Comparison of ENCODE assay signal across 1 cellular context in the genomic region with DNA sequence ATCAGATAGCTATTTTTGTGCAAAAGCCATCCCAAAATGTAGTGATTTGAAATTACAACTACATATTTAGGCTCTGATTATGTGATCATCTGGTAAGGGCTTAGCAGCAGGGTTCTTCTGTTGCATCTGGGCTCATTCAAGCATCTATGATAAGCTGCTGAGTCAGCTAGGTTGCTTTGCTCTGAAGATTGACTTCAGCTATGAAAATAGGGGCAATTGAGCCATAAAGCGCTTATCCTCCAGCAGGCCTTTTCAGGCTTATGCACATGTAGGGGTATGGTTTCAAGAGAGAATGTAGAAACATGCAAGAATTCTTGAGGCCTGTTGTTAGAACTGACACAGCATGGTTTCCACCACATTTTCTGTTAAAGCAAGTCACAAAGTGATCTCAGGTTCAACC.
A peak's percentile ranks its signal among the peaks of the same experiment; 100 is the strongest.
TF ChIP-seq lines count a peak whose summit lies in the region.

No MANE protein-coding gene starts in this region.

TF ChIP-seq in IMR-90, 13 proteins besides CTCF, POLR2A, EP300 and RAD21:
- TF ChIP-seq, protein P1, sequence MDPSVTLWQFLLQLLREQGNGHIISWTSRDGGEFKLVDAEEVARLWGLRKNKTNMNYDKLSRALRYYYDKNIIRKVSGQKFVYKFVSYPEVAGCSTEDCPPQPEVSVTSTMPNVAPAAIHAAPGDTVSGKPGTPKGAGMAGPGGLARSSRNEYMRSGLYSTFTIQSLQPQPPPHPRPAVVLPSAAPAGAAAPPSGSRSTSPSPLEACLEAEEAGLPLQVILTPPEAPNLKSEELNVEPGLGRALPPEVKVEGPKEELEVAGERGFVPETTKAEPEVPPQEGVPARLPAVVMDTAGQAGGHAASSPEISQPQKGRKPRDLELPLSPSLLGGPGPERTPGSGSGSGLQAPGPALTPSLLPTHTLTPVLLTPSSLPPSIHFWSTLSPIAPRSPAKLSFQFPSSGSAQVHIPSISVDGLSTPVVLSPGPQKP (IDR thresholded peaks at IDR 0.05; ENCODE audit: borderline replicate concordance, low read depth, low read length) = no peak
- TF ChIP-seq USF2 (IDR thresholded peaks at IDR 0.05; ENCODE audit: low read depth, low read length) (no peak), SMC3 (IDR thresholded peaks at IDR 0.05; ENCODE audit: low read depth, low read length) (no peak), MXI1 (IDR thresholded peaks at IDR 0.05; ENCODE audit: borderline replicate concordance, low read depth, low read length) (no peak), MAFK (IDR thresholded peaks at IDR 0.05; ENCODE audit: low read depth, low read length) (peak; percentile 78)
